Comparison of ENCODE assay signal across 8 cellular contexts in the genomic region with DNA sequence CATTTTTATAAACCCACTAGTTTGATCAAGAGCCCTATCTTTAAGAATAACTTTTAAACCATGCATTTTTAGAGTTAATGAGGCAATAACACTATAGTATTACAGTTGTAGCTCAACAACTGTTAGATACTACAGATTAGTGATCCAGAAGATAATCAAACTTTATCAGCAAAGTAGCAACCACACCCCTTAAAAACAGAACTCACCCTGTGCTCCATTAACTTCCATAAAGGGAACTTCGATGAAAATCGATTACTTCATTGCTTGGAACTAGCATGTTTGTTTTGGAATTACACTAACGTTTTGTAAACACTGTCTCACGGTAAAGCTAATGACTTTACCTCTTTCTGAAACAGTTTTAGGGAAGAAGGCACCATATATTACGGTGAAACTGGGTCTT. TPM values are rescaled to one million over a fixed set of nuclear protein-coding genes. Genes with fewer than 3 reads are reported as not detected.
DNase-seq lines count a peak whose midpoint lies in the region; ATAC-seq and TF ChIP-seq lines count a peak whose summit lies in the region.

No MANE protein-coding gene starts in this region.

- DNase-seq in CD1c-positive myeloid dendritic cell (ENCODE audit: extremely low spot score) (peak; percentile 48), neural crest cell (ENCODE audit: low read depth, low spot score) (no peak), NCI-H1092 treated with DMSO at 0.1 percent for 48 hours (lab: John Stamatoyannopoulos, UW) (no peak), GM13977 (ENCODE audit: low spot score) (no peak), GM13976 (ENCODE audit: low spot score) (no peak)

- peaks cover 27% of the 10 kb centered on the region for H3K27me3 Mint-ChIP-seq in dendritic cell treated with granulocyte-macrophage colony-stimulating factor and Interleukin-4, amounts not matched to agents 40 ng/mL and 50 ng/mL, for 4 days
- H3K27me3 Mint-ChIP-seq in neural crest cell (ENCODE audit: low read depth): peaks cover 15% of the 10 kb centered on the region

- H3K36me3 Mint-ChIP-seq in dendritic cell treated with granulocyte-macrophage colony-stimulating factor and Interleukin-4, amounts not matched to agents 40 ng/mL and 50 ng/mL, for 4 days (ENCODE audit: low read depth): peaks cover 16% of the 10 kb centered on the region
- peaks cover 2% of the 10 kb centered on the region for H3K36me3 Mint-ChIP-seq in neural crest cell (ENCODE audit: low read depth)

- peak overlapping the region; percentile 1 for H3K27ac ChIP-seq in KOPT-K1 (ENCODE audit: low read depth, low read length, poor library complexity, severe bottlenecking)

- H3K36me3 ChIP-seq in KOPT-K1 (ENCODE audit: insufficient read depth, low read length): no peaks in the 10 kb centered on the region

- peaks cover 36% of the 10 kb centered on the region for H3K4me1 Mint-ChIP-seq in dendritic cell treated with granulocyte-macrophage colony-stimulating factor and Interleukin-4, amounts not matched to agents 40 ng/mL and 50 ng/mL, for 4 days (ENCODE audit: low read depth)
- H3K4me1 Mint-ChIP-seq in neural crest cell: peaks cover 19% of the 10 kb centered on the region

- TF ChIP-seq CTCF in neural crest cell (conservative IDR thresholded peaks at IDR 0.05) (no peak), GM13977 (IDR thresholded peaks at IDR 0.05; ENCODE audit: extremely low read depth, insufficient read depth, missing control alignments) (no peak), GM13976 (IDR thresholded peaks at IDR 0.05; ENCODE audit: borderline replicate concordance, control extremely low read depth, extremely low read depth, insufficient read depth, missing control alignments) (no peak)

- H3K9me3 Mint-ChIP-seq in dendritic cell treated with granulocyte-macrophage colony-stimulating factor and Interleukin-4, amounts not matched to agents 40 ng/mL and 50 ng/mL, for 4 days: no peaks in the 10 kb centered on the region
- no peaks in the 10 kb centered on the region for H3K9me3 Mint-ChIP-seq in neural crest cell

- intact Hi-C loops in dendritic cell treated with granulocyte-macrophage colony-stimulating factor and Interleukin-4, amounts not matched to agents 40 ng/mL and 50 ng/mL, for 4 days (cut with micrococcal nuclease): loop anchor here (2.0 to 10.0 kb wide), 2 partner anchors 84 to 262 kb away; no protein-coding TSS in a partner anchor

- in situ Hi-C loops in GM13977 (cut with MboI; ENCODE audit: low pct_unique_long_range_greater_than_20kb, low sequenced_read_pairs, unreplicated experiment) (no loop called here), GM13976 (cut with MboI; ENCODE audit: low sequenced_read_pairs, unreplicated experiment) (no loop called here)

- no peaks in the 10 kb centered on the region for H3K9me3 ChIP-seq in KOPT-K1 (ENCODE audit: insufficient read depth, low read length, poor library complexity, severe bottlenecking)

- no peak for ATAC-seq in GM21447 (IDR thresholded peaks at IDR 0.05; ENCODE audit: unreplicated experiment)

- peak overlapping the region; percentile 91 for H3K4me3 Mint-ChIP-seq in dendritic cell treated with granulocyte-macrophage colony-stimulating factor and Interleukin-4, amounts not matched to agents 40 ng/mL and 50 ng/mL, for 4 days
- H3K4me3 Mint-ChIP-seq in neural crest cell: peak overlapping the region; percentile 95

- H3K27ac Mint-ChIP-seq in dendritic cell treated with granulocyte-macrophage colony-stimulating factor and Interleukin-4, amounts not matched to agents 40 ng/mL and 50 ng/mL, for 4 days: peak overlapping the region; percentile 87
- H3K27ac Mint-ChIP-seq in neural crest cell (ENCODE audit: unreplicated experiment): no peak overlapping the region

RNA-seq across cellular contexts. Expression of a gene that starts 1.4 kb away (rescaled TPM):
- 11.5 and 11.8 TPM in 2 replicates for total RNA-seq in neural crest cell
